Comparison of ENCODE assay signal across 8 cellular contexts in genomic region chr19:36489139-36489919, GRCh38. TPM values are rescaled to one million over a fixed set of nuclear protein-coding genes. Genes with fewer than 3 reads are reported as not detected.
A peak's percentile ranks its signal among the peaks of the same experiment; 100 is the strongest.
DNase-seq lines count a peak whose midpoint lies in the region; ATAC-seq, FAIRE-seq and TF ChIP-seq lines count a peak whose summit lies in the region.

TSS of gene ZNF566 (minus strand) at chr19:36489561. CDS start at chr19:36476557, 13,004 bp downstream.

- peak within 1 kb of the TSS; percentile 98 for H2AFZ ChIP-seq in keratinocyte (ENCODE audit: control insufficient read depth, low read length)

- peaks cover 8% of the 10 kb centered on the region for H3K4me1 ChIP-seq in keratinocyte (ENCODE audit: control insufficient read depth, extremely low read depth, insufficient read depth, low read length)

- ATAC-seq in GM19025 (IDR thresholded peaks at IDR 0.05; ENCODE audit: low read depth, unreplicated experiment) (peak; percentile 88), HG03280 (IDR thresholded peaks at IDR 0.05; ENCODE audit: unreplicated experiment) (peak; percentile 80)

- peak; percentile 53 for FAIRE-seq in keratinocyte (lab: Jason Lieb, UNC)

- dilution Hi-C loops in keratinocyte (cut with MboI; ENCODE audit: extremely low pct_ligation_motif_present, low sequenced_read_pairs), result no loop called here

- TF ChIP-seq CTCF in AG09319 (IDR thresholded peaks at IDR 0.05; ENCODE audit: low read depth, low read length) (peak; percentile 11), keratinocyte (optimal IDR thresholded peaks at IDR 0.05 in 1 of 3, IDR thresholded peaks at IDR 0.05 in 1 of 3, conservative IDR thresholded peaks at IDR 0.05 in 1 of 3; ENCODE audit: extremely low read depth in 1 of 3, insufficient read depth in 2 of 3, low read length in 3 of 3) (no peak)

- peak within 1 kb of the TSS; percentile 97 for H3K9ac ChIP-seq in keratinocyte (ENCODE audit: control insufficient read depth, extremely low read depth, insufficient read depth, low read length)

- H3K4me2 ChIP-seq in keratinocyte (ENCODE audit: control insufficient read depth, extremely low read depth, insufficient read depth, low read depth, low read length), result peak within 1 kb of the TSS; percentile 93

- peak within 1 kb of the TSS; percentile 72 to 93 (median 79) for H3K4me3 ChIP-seq in keratinocyte (ENCODE audit: control insufficient read depth in 2 of 3, extremely low read depth in 1 of 3, insufficient read depth in 2 of 3, low read depth in 1 of 3, low read length in 3 of 3)

- H3K27ac ChIP-seq in keratinocyte (ENCODE audit: control insufficient read depth, insufficient read depth, low read length), result peak within 1 kb of the TSS; percentile 99

- H4K20me1 ChIP-seq in keratinocyte (ENCODE audit: control insufficient read depth, extremely low read depth, insufficient read depth, low read length), result no peaks in the 10 kb centered on the region

- peaks cover 2% of the 10 kb centered on the region for H3K79me2 ChIP-seq in keratinocyte (ENCODE audit: control insufficient read depth, insufficient read depth, low read length)

- H3K9me1 ChIP-seq in keratinocyte (ENCODE audit: control insufficient read depth, extremely low read depth, insufficient read depth, low read length), result no peaks in the 10 kb centered on the region

- DNase-seq in AG09319 (ENCODE audit: extremely low read depth, low read depth) (peak; percentile 91), NCI-H446 (lab: John Stamatoyannopoulos, UW) (peak; percentile 87 to 97), cerebellum (ENCODE audit: low spot score) (peak; percentile 93), keratinocyte (ENCODE audit: low read depth, low spot score) (peak; percentile 95)
- DNase-seq in activated CD4-positive, alpha-beta T cell treated with anti-CD3 and anti-CD28 coated beads for 1 hour, result peak; percentile 89
- peak; percentile 87 to 94 (median 89) for DNase-seq in stimulated activated CD4-positive, alpha-beta T cell treated with anti-CD3 and anti-CD28 coated beads, Interleukin-12 subunit alpha, Interleukin-12 subunit beta, amount 100 ng/mL, for 48 hours (ENCODE audit: low read depth in 2 of 3, low spot score in 1 of 3)

- no peaks in the 10 kb centered on the region for H3K9me3 ChIP-seq in keratinocyte (ENCODE audit: control insufficient read depth, low read depth, low read length)

- no peaks in the 10 kb centered on the region for H3K27me3 ChIP-seq in keratinocyte (ENCODE audit: control insufficient read depth, extremely low read depth, insufficient read depth, low read length)

- H3K36me3 ChIP-seq in keratinocyte (ENCODE audit: control insufficient read depth in 2 of 2, extremely low read depth in 1 of 2, insufficient read depth in 2 of 2, low read length in 2 of 2), result no peaks in the 10 kb centered on the region

RNA-seq across cellular contexts. Expression of gene ZNF566, which starts in this region (rescaled TPM):
- 37.5 TPM for total RNA-seq in cerebellum
- 1.7 to 3.9 TPM (median 1.9 TPM) in 3 replicates for polyA plus RNA-seq in keratinocyte
- 1.1 TPM for polyA plus RNA-seq in keratinocyte (2011; ENCODE audit: low read depth)
- 0.90 and 2.4 TPM in 2 replicates for polyA plus RNA-seq in keratinocyte (2011; cell fraction: cytosol; rRNA removed)
- 4.9 and 5.2 TPM in 2 replicates for polyA plus RNA-seq in keratinocyte (2011; cell fraction: nucleus; rRNA removed)
- 2.0 and 3.2 TPM in 2 replicates for polyA plus RNA-seq in keratinocyte (2012; ENCODE audit: low replicate concordance)
- 3.4 to 7.0 TPM (median 4.3 TPM) in 3 replicates for polyA minus RNA-seq in keratinocyte
- polyA minus RNA-seq in keratinocyte (2011; cell fraction: cytosol; rRNA and poly(A)+ RNA removed), result 1.3 TPM
- 1.6 and 5.5 TPM in 2 replicates for polyA minus RNA-seq in keratinocyte (2011; cell fraction: nucleus; rRNA and poly(A)+ RNA removed)

Comparison
In these comparisons a context has a peak if more than half of its experiments do, and no peak if none do; other contexts are left out.
1. Peak in every context shown above with its lines: DNase-seq, ATAC-seq, H3K4me3 ChIP-seq and H3K27ac ChIP-seq.